7 cellular contexts compared by ENCODE assay signal in genomic region chr6:2952557-2953095, GRCh38. TPM values are rescaled to one million over a fixed set of nuclear protein-coding genes. Genes with fewer than 3 reads are reported as not detected.
DNase-seq lines count a peak whose midpoint lies in the region; ATAC-seq and TF ChIP-seq lines count a peak whose summit lies in the region.

No MANE protein-coding gene starts in this region.

- peak overlapping the region; percentile 27 for H3K27ac Mint-ChIP-seq in activated naive CD4-positive, alpha-beta T cell treated with anti-CD3 and anti-CD28 coated beads, Interleukin-2, amount 50 U/mL, for 24 hours

- H3K79me2 ChIP-seq in parathyroid adenoma, result peaks cover 4% of the 10 kb centered on the region

- H3K4me1 ChIP-seq in parathyroid adenoma, result peaks cover 10% of the 10 kb centered on the region
- no peaks in the 10 kb centered on the region for H3K4me1 ChIP-seq in aorta (ENCODE audit: control insufficient read depth in 1 of 2, insufficient read depth in 2 of 2, low read length in 2 of 2)

- peak overlapping the region; percentile 82 for H2AFZ ChIP-seq in parathyroid adenoma

- TF ChIP-seq CTCF in GM12865 (IDR thresholded peaks at IDR 0.05; ENCODE audit: insufficient read depth, low read depth, low read length, missing control alignments) (peak; percentile 86), RWPE1 (conservative IDR thresholded peaks at IDR 0.05; ENCODE audit: low read depth) (peak; percentile 90), parathyroid adenoma (IDR thresholded peaks at IDR 0.05) (peak; percentile 99)

- H3K36me3 ChIP-seq in parathyroid adenoma (ENCODE audit: control insufficient read depth, insufficient read depth, low read length) (no peaks in the 10 kb centered on the region), aorta (ENCODE audit: control insufficient read depth in 1 of 2, insufficient read depth in 2 of 2, low read length in 1 of 2) (peaks cover 0 to 6% of the 10 kb centered on the region in 2 donors)

- CTCF ChIA-PET in RWPE1 (lab: Yijun Ruan, JAX), result interaction anchor here (0.5 to 1.8 kb wide), 9 partner anchors 10 to 1054 kb away, joined by 3 to 15 read pairs (median 5); no protein-coding TSS in a partner anchor

- peaks cover 15% of the 10 kb centered on the region for H3K4me1 Mint-ChIP-seq in activated naive CD4-positive, alpha-beta T cell treated with anti-CD3 and anti-CD28 coated beads, Interleukin-2, amount 50 U/mL, for 24 hours

- no peaks in the 10 kb centered on the region for H3K9me3 Mint-ChIP-seq in activated naive CD4-positive, alpha-beta T cell treated with anti-CD3 and anti-CD28 coated beads, Interleukin-2, amount 50 U/mL, for 24 hours

- POLR2A ChIA-PET in RWPE1 (lab: Yijun Ruan, JAX; ENCODE audit: low non-redundant PET), result no interaction called here

- H3K9me3 ChIP-seq in parathyroid adenoma (ENCODE audit: control insufficient read depth, low read length), result no peaks in the 10 kb centered on the region
- H3K9me3 ChIP-seq in aorta (ENCODE audit: control insufficient read depth, low read length), result no peaks in the 10 kb centered on the region

- peak overlapping the region; percentile 23 for H3K4me3 Mint-ChIP-seq in activated naive CD4-positive, alpha-beta T cell treated with anti-CD3 and anti-CD28 coated beads, Interleukin-2, amount 50 U/mL, for 24 hours

- H3K4me3 ChIP-seq in GM12865 (ENCODE audit: low read depth, low read length) (no peak overlapping the region), parathyroid adenoma (ENCODE audit: low read depth, low read length) (no peak overlapping the region), aorta (ENCODE audit: low read length in 2 of 2) (no peak overlapping the region)

- peak; percentile 72 for DNase-seq in GM12865 (ENCODE audit: low read depth)
- peak; percentile 44 for DNase-seq in RWPE1 (ENCODE audit: low spot score)
- DNase-seq in head of caudate nucleus, result peak; percentile 41 to 90 (median 74)
- DNase-seq in aorta, result peak; percentile 80 to 93

- H3K36me3 Mint-ChIP-seq in activated naive CD4-positive, alpha-beta T cell treated with anti-CD3 and anti-CD28 coated beads, Interleukin-2, amount 50 U/mL, for 24 hours, result peaks cover 5% of the 10 kb centered on the region

- peak overlapping the region; percentile 2 for H3K4me2 ChIP-seq in parathyroid adenoma (ENCODE audit: low read length)

- no peaks in the 10 kb centered on the region for H3K27me3 Mint-ChIP-seq in activated naive CD4-positive, alpha-beta T cell treated with anti-CD3 and anti-CD28 coated beads, Interleukin-2, amount 50 U/mL, for 24 hours

- 7% methylated on average over 27 of the region's 27 CpGs for WGBS in aorta, 2 donors

- ATAC-seq in HG03103 (IDR thresholded peaks at IDR 0.05; ENCODE audit: low read depth, unreplicated experiment), result peak; percentile 90
- ATAC-seq in aorta (ENCODE audit: low FRiP score), result peak; percentile 89

- intact Hi-C loops in head of caudate nucleus (cut with DNase I) (loop anchor here (2.0 kb wide), 1 partner anchor 36 kb away; no protein-coding TSS in a partner anchor), aorta (cut with DNase I) (loop anchor here (2.0 kb wide), 1 partner anchor 36 kb away; no protein-coding TSS in a partner anchor)

- no peak overlapping the region for H3K9ac ChIP-seq in parathyroid adenoma

- H3K27ac ChIP-seq in RWPE1, result peak overlapping the region; percentile 34
- H3K27ac ChIP-seq in parathyroid adenoma, result peak overlapping the region; percentile 66
- H3K27ac ChIP-seq in aorta (ENCODE audit: low read depth in 1 of 2, low read length in 2 of 2), result peak overlapping the region in 1 of 2 donors; percentile 9

- no peaks in the 10 kb centered on the region for H3K27me3 ChIP-seq in parathyroid adenoma (ENCODE audit: control insufficient read depth, insufficient read depth, low read length)
- no peaks in the 10 kb centered on the region for H3K27me3 ChIP-seq in aorta (ENCODE audit: control insufficient read depth in 1 of 2, insufficient read depth in 2 of 2, low read length in 1 of 2)

RNA-seq across cellular contexts. Expression of gene SERPINB6, which starts 18.7 kb away (rescaled TPM):
- total RNA-seq in aorta, result 100 to 1,000 TPM; 111 to 132 TPM
- 100 to 1,000 TPM; 174 to 243 TPM for polyA plus RNA-seq in aorta

RNA-seq across cellular contexts. Expression of gene NQO2, which starts 47.1 kb away (rescaled TPM):
- total RNA-seq in aorta, result 10 to 100 TPM; 23.2 to 40.3 TPM
- 10 to 100 TPM; 58.6 to 58.9 TPM for polyA plus RNA-seq in aorta

RNA-seq across cellular contexts. Expression of gene SERPINB9, which starts 49.5 kb away (rescaled TPM):
- 10 to 100 TPM; 11.5 to 14.5 TPM for total RNA-seq in aorta
- polyA plus RNA-seq in aorta, result 1 to 10 TPM; 4.9 to 5.4 TPM
